ENCODE assay signal across 16 cellular contexts in the genomic region with DNA sequence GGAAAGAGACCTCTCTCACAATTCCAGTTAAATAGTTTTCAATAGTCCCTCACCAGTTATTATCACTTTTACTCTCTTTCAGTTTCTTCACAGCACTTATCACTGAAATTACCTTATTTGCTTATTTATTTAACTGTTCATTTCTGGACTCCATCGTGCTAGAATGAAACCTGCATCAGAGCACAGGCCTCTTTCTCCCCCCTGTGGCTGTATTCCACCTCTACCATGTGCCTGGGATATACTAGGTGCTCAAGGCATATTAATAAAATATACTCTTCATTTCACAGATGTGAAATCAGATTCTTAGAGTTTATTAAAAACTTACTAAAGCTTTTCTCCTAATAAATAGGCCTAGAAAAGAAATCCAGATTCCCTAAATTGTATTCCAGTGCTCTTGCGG.
"Had no signal": no experiment of that assay in that cellular context is flagged by ENCODE, and none has a peak within 500 bp of the region (broad histone marks: within the 10 kb centered on the region; RNA-seq: fewer than 3 reads in every experiment).

No MANE protein-coding gene starts in this region.

- H3K27ac Mint-ChIP-seq: activated naive CD4-positive, alpha-beta T cell treated with anti-CD3 and anti-CD28 coated beads, Interleukin-2, amount 10 ng/mL, durations not matched to agents 7 days and 5 days; activated T-helper 2 cell treated with anti-CD3 and anti-CD28 coated beads, Interferon-gamma antibody, Interleukin-2, Interleukin-4, amounts not matched to agents 10 μg/mL and 5 μg/mL and 100 μg/mL, durations not matched to agents 14 hours and 24 hours and 36 hours; dendritic cell treated with granulocyte-macrophage colony-stimulating factor and Interleukin-4, amounts not matched to agents 40 ng/mL and 50 ng/mL, for 4 days; effector memory CD8-positive, alpha-beta T cell; naive thymus-derived CD4-positive, alpha-beta T cell had no signal

- H3K79me2 ChIP-seq: parathyroid adenoma had no signal

- H3K27me3 Mint-ChIP-seq: activated naive CD4-positive, alpha-beta T cell treated with anti-CD3 and anti-CD28 coated beads, Interleukin-2, amount 10 ng/mL, durations not matched to agents 7 days and 5 days; dendritic cell treated with granulocyte-macrophage colony-stimulating factor and Interleukin-4, amounts not matched to agents 40 ng/mL and 50 ng/mL, for 4 days; effector memory CD8-positive, alpha-beta T cell; naive thymus-derived CD4-positive, alpha-beta T cell had no signal

- H3K4me1 Mint-ChIP-seq: activated naive CD4-positive, alpha-beta T cell treated with anti-CD3 and anti-CD28 coated beads, Interleukin-2, amount 10 ng/mL, durations not matched to agents 7 days and 5 days; naive thymus-derived CD4-positive, alpha-beta T cell had no signal

- H3K4me3 ChIP-seq: adrenal gland, lung, stomach, thoracic aorta had no signal

- H3K36me3 Mint-ChIP-seq: activated naive CD4-positive, alpha-beta T cell treated with anti-CD3 and anti-CD28 coated beads, Interleukin-2, amount 10 ng/mL, durations not matched to agents 7 days and 5 days; naive thymus-derived CD4-positive, alpha-beta T cell had no signal

- H3K9me3 Mint-ChIP-seq: activated naive CD4-positive, alpha-beta T cell treated with anti-CD3 and anti-CD28 coated beads, Interleukin-2, amount 10 ng/mL, durations not matched to agents 7 days and 5 days; activated T-helper 2 cell treated with anti-CD3 and anti-CD28 coated beads, Interferon-gamma antibody, Interleukin-2, Interleukin-4, amounts not matched to agents 10 μg/mL and 5 μg/mL and 100 μg/mL, durations not matched to agents 14 hours and 24 hours and 36 hours; dendritic cell treated with granulocyte-macrophage colony-stimulating factor and Interleukin-4, amounts not matched to agents 40 ng/mL and 50 ng/mL, for 4 days had no signal

- H3K4me3 Mint-ChIP-seq: activated naive CD4-positive, alpha-beta T cell treated with anti-CD3 and anti-CD28 coated beads, Interleukin-2, amount 10 ng/mL, durations not matched to agents 7 days and 5 days; dendritic cell treated with granulocyte-macrophage colony-stimulating factor and Interleukin-4, amounts not matched to agents 40 ng/mL and 50 ng/mL, for 4 days; effector memory CD8-positive, alpha-beta T cell; naive thymus-derived CD4-positive, alpha-beta T cell had no signal

- ATAC-seq: effector memory CD8-positive, alpha-beta T cell; naive thymus-derived CD4-positive, alpha-beta T cell had no signal

- H3K4me1 ChIP-seq: adrenal gland, parathyroid adenoma, stomach had no signal

- DNase-seq: activated CD4-positive, alpha-beta T cell treated with anti-CD3 and anti-CD28 coated beads, Interleukin-2, amount 50 U/mL, for 1 hour; activated CD4-positive, CD25-positive, alpha-beta regulatory T cell; activated naive CD4-positive, alpha-beta T cell treated with anti-CD3 and anti-CD28 coated beads, Interleukin-2, amount 10 ng/mL, durations not matched to agents 7 days and 5 days; activated T-cell treated with anti-CD3 and anti-CD28 coated beads for 4 hours; adrenal gland; effector memory CD8-positive, alpha-beta T cell; hypothalamus; naive thymus-derived CD4-positive, alpha-beta T cell; stimulated activated CD4-positive, alpha-beta T cell treated with anti-CD3 and anti-CD28 coated beads, Interleukin-15, amount 100 ng/mL, for 24 hours; stimulated activated CD4-positive, alpha-beta T cell treated with anti-CD3 and anti-CD28 coated beads, Interleukin-4, amount 100 ng/mL, for 4 hours; stomach had no signal

- H3K27ac ChIP-seq: adrenal gland, parathyroid adenoma, stomach, thoracic aorta had no signal

- H3K36me3 ChIP-seq: adrenal gland, stomach, thoracic aorta had no signal

- H3K9ac ChIP-seq: parathyroid adenoma had no signal

- H2AFZ ChIP-seq: parathyroid adenoma had no signal

- H3K27me3 ChIP-seq: adrenal gland, stomach had no signal

- H3K9me3 ChIP-seq: adrenal gland, stomach, thoracic aorta had no signal
